Comparison of ENCODE assay signal across 11 cellular contexts in genomic region chr21:32768530-32768929, GRCh38. TPM values are rescaled to one million over a fixed set of nuclear protein-coding genes. Genes with fewer than 3 reads are reported as not detected.
DNase-seq lines count a peak whose midpoint lies in the region; ATAC-seq and TF ChIP-seq lines count a peak whose summit lies in the region.
"Had no signal": no experiment of that assay in that cellular context is flagged by ENCODE, and none has a peak within 500 bp of the region (broad histone marks: within the 10 kb centered on the region; RNA-seq: fewer than 3 reads in every experiment).

No MANE protein-coding gene starts in this region.

- no peak overlapping the region for H2BK15ac ChIP-seq in IMR-90 (ENCODE audit: low read depth, low read length)

- no peak overlapping the region for H3K14ac ChIP-seq in IMR-90 (replicated peaks; ENCODE audit: low read depth, low read length)

- no peaks in the 10 kb centered on the region for H3K9me3 Mint-ChIP-seq in activated CD8-positive, alpha-beta T cell treated with anti-CD3 and anti-CD28 coated beads, Interleukin-2, amount 10 ng/mL, durations not matched to agents 7 days and 5 days (ENCODE audit: insufficient read depth)
- no peaks in the 10 kb centered on the region for H3K9me3 Mint-ChIP-seq in natural killer cell treated with Interleukin-12 subunit alpha and Interleukin-12 subunit beta and Interleukin-15 and Interleukin-18, amount 100 ng/mL, for 72 hours

- no peak overlapping the region for H3K27ac Mint-ChIP-seq in activated CD8-positive, alpha-beta T cell treated with anti-CD3 and anti-CD28 coated beads, Interleukin-2, amount 10 ng/mL, durations not matched to agents 7 days and 5 days
- H3K27ac Mint-ChIP-seq in natural killer cell treated with Interleukin-12 subunit alpha and Interleukin-12 subunit beta and Interleukin-15 and Interleukin-18, amount 100 ng/mL, for 72 hours: peak overlapping the region in 1 of 2 donors; percentile 6

- H3K9me3 ChIP-seq in DND-41 (ENCODE audit: insufficient read depth, low read length, severe bottlenecking): no peaks in the 10 kb centered on the region
- no peaks in the 10 kb centered on the region for H3K9me3 ChIP-seq in IMR-90 (ENCODE audit: control insufficient read depth, insufficient read depth, low read length)
- H3K9me3 ChIP-seq: spleen had no signal

- CTCF ChIA-PET in IMR-90 (lab: Yijun Ruan, JAX): no interaction called here
- CTCF ChIA-PET in activated CD8-positive, alpha-beta T cell treated with anti-CD3 and anti-CD28 coated beads, Interleukin-2, amount 10 ng/mL, durations not matched to agents 7 days and 5 days (lab: Charles Lee): no interaction called here

- no TSS peak for BruUV-seq in IMR-90 (replicated peaks; lab: Mats Ljungman, UMichigan)

- peaks cover 56% of the 10 kb centered on the region for H3K36me3 Mint-ChIP-seq in activated CD8-positive, alpha-beta T cell treated with anti-CD3 and anti-CD28 coated beads, Interleukin-2, amount 10 ng/mL, durations not matched to agents 7 days and 5 days (ENCODE audit: low read depth)
- H3K36me3 Mint-ChIP-seq in natural killer cell treated with Interleukin-12 subunit alpha and Interleukin-12 subunit beta and Interleukin-15 and Interleukin-18, amount 100 ng/mL, for 72 hours: peaks cover 25% of the 10 kb centered on the region

- H3K4me3 ChIP-seq in DND-41 (ENCODE audit: low read depth in 1 of 2, low read length in 2 of 2): peak overlapping the region in 1 of 2 experiments; percentile 72; a peak in 1 of 4 replicates
- no peak overlapping the region for H3K4me3 ChIP-seq in IMR-90 (ENCODE audit: insufficient read depth, low read depth, low read length)

- H3K9ac ChIP-seq in DND-41 (ENCODE audit: low read depth, low read length) (peak overlapping the region; percentile 73; the same call in 1 of the 2 replicates), IMR-90 (ENCODE audit: low read depth, low read length) (no peak overlapping the region)

- H4K91ac ChIP-seq in IMR-90 (ENCODE audit: insufficient read depth, low read depth, low read length): no peak overlapping the region

- intact Hi-C loops in IMR-90 (cut with micrococcal nuclease): loop anchor here (2.0 kb wide), 1 partner anchor 42 kb away; no protein-coding TSS in a partner anchor

- H4K20me1 ChIP-seq in DND-41 (ENCODE audit: insufficient read depth, low read length) (peaks cover 62% of the 10 kb centered on the region), IMR-90 (ENCODE audit: insufficient read depth, low read length) (peaks cover 23% of the 10 kb centered on the region; the same call in 1 of the 2 replicates)

- dilution Hi-C loops in IMR-90 (cut with HindIII; ENCODE audit: low sequenced_read_pairs, unreplicated experiment): no loop called here

- no peak overlapping the region for H3K18ac ChIP-seq in IMR-90 (ENCODE audit: low read depth, low read length)

- H2BK20ac ChIP-seq in IMR-90 (ENCODE audit: low read depth, low read length): no peak overlapping the region

- H3K79me2 ChIP-seq in DND-41 (ENCODE audit: insufficient read depth, low read length): peaks cover 94% of the 10 kb centered on the region

- no peak overlapping the region for H3K23ac ChIP-seq in IMR-90 (ENCODE audit: low read depth, low read length)

- 78% methylated on average over 2 of the region's 3 CpGs; no CpG with 5 or more reads in 1 of the 2 experiments for WGBS in IMR-90 (ENCODE audit: extremely low coverage in 2 of 2, insufficient read length in 1 of 2), 2 experiments

- H3K9me1 ChIP-seq in IMR-90 (ENCODE audit: insufficient read depth, low read length): 0 out of 2 replicates have a peak, but pooled peaks cover 2% of the 10 kb centered on the region

- H3K4me2 ChIP-seq in DND-41 (ENCODE audit: insufficient read depth, low read length) (peak overlapping the region; percentile 69), IMR-90 (ENCODE audit: low read depth, low read length) (no peak overlapping the region)

- H3K79me1 ChIP-seq in IMR-90 (ENCODE audit: low read depth in 1 of 2, low read length in 2 of 2): peaks cover 6 to 39% of the 10 kb centered on the region in 2 experiments; a peak in 3 of 4 replicates

- in situ Hi-C loops in IMR-90 (cut with MboI; ENCODE audit: low sequenced_read_pairs): no loop called here

- no peak overlapping the region for H3K56ac ChIP-seq in IMR-90 (ENCODE audit: extremely low read depth, insufficient read depth, low read length)

- no peak overlapping the region for H3K4ac ChIP-seq in IMR-90 (ENCODE audit: low read depth, low read length)

- TF ChIP-seq RAD21 in IMR-90 (IDR thresholded peaks at IDR 0.05; ENCODE audit: low read length): no peak

- H3K4me3 Mint-ChIP-seq in activated CD8-positive, alpha-beta T cell treated with anti-CD3 and anti-CD28 coated beads, Interleukin-2, amount 10 ng/mL, durations not matched to agents 7 days and 5 days: peak overlapping the region; percentile 96
- peak overlapping the region; percentile 98 for H3K4me3 Mint-ChIP-seq in natural killer cell treated with Interleukin-12 subunit alpha and Interleukin-12 subunit beta and Interleukin-15 and Interleukin-18, amount 100 ng/mL, for 72 hours

- no peak overlapping the region for H2AK9ac ChIP-seq in IMR-90 (replicated peaks; ENCODE audit: low read depth, low read length, poor library complexity)

- no peak overlapping the region for H3K27ac ChIP-seq in DND-41 (ENCODE audit: low read length)
- H3K27ac ChIP-seq in IMR-90 (ENCODE audit: insufficient read depth, low read length): no peak overlapping the region
- H3K27ac ChIP-seq: spleen had no signal

- TF ChIP-seq CTCF in DND-41 (IDR thresholded peaks at IDR 0.05; ENCODE audit: borderline replicate concordance, extremely low read depth, low read length, poor library complexity, severe bottlenecking) (no peak), IMR-90 (conservative IDR thresholded peaks at IDR 0.05; ENCODE audit: low read depth, low read length) (no peak)

- H3K27me3 ChIP-seq in DND-41 (ENCODE audit: insufficient read depth, low read length, poor library complexity): no peaks in the 10 kb centered on the region
- H3K27me3 ChIP-seq in IMR-90 (ENCODE audit: control insufficient read depth, insufficient read depth, low read length): no peaks in the 10 kb centered on the region

- H3K4me1 ChIP-seq in DND-41 (ENCODE audit: insufficient read depth, low read length) (peaks cover 50% of the 10 kb centered on the region), IMR-90 (ENCODE audit: control insufficient read depth, insufficient read depth, low read length) (no peaks in the 10 kb centered on the region)

- H3K27me3 Mint-ChIP-seq in activated CD8-positive, alpha-beta T cell treated with anti-CD3 and anti-CD28 coated beads, Interleukin-2, amount 10 ng/mL, durations not matched to agents 7 days and 5 days (ENCODE audit: low read depth): no peaks in the 10 kb centered on the region
- peaks cover 0 to 3% of the 10 kb centered on the region in 2 donors for H3K27me3 Mint-ChIP-seq in natural killer cell treated with Interleukin-12 subunit alpha and Interleukin-12 subunit beta and Interleukin-15 and Interleukin-18, amount 100 ng/mL, for 72 hours

- H3K4me1 Mint-ChIP-seq in activated CD8-positive, alpha-beta T cell treated with anti-CD3 and anti-CD28 coated beads, Interleukin-2, amount 10 ng/mL, durations not matched to agents 7 days and 5 days (ENCODE audit: low read depth): peaks cover 60% of the 10 kb centered on the region
- peaks cover 53 to 77% of the 10 kb centered on the region in 2 donors for H3K4me1 Mint-ChIP-seq in natural killer cell treated with Interleukin-12 subunit alpha and Interleukin-12 subunit beta and Interleukin-15 and Interleukin-18, amount 100 ng/mL, for 72 hours (ENCODE audit: low read depth in 2 of 2)

- H3K36me3 ChIP-seq in DND-41 (ENCODE audit: insufficient read depth, low read length): peaks cover 66% of the 10 kb centered on the region
- H3K36me3 ChIP-seq in IMR-90 (ENCODE audit: control insufficient read depth, insufficient read depth, low read length): peaks cover 10% of the 10 kb centered on the region

- no peak overlapping the region for H2BK120ac ChIP-seq in IMR-90 (ENCODE audit: low read depth, low read length)

- no peak for TF ChIP-seq POLR2A in IMR-90 (IDR thresholded peaks at IDR 0.05; ENCODE audit: low read depth, low read length)

- no peak overlapping the region for H4K8ac ChIP-seq in IMR-90 (ENCODE audit: low read depth in 2 of 2, low read length in 2 of 2)

- DNase-seq in DND-41 (no peak), IMR-90 (peak; percentile 8), OCI-M2 (lab: John Stamatoyannopoulos, UW; ENCODE audit: unreplicated experiment) (no peak)
- no peak for DNase-seq in activated CD8-positive, alpha-beta T cell treated with anti-CD3 and anti-CD28 coated beads, Interleukin-2, amount 10 ng/mL, durations not matched to agents 7 days and 5 days
- DNase-seq in natural killer cell treated with Interleukin-12 subunit alpha and Interleukin-12 subunit beta and Interleukin-15 and Interleukin-18, amount 100 ng/mL, for 72 hours (ENCODE audit: low spot score): no peak
- DNase-seq: NCI-H146; OCI-M1; spleen; stimulated activated CD8-positive, alpha-beta memory T cell treated with anti-CD3 and anti-CD28 coated beads, Interleukin-4, amount 100 ng/mL, for 48 hours had no signal

- POLR2A ChIA-PET in IMR-90 (lab: Charles Lee; ENCODE audit: unreplicated experiment): no interaction called here
- POLR2A ChIA-PET in activated CD8-positive, alpha-beta T cell treated with anti-CD3 and anti-CD28 coated beads, Interleukin-2, amount 10 ng/mL, durations not matched to agents 7 days and 5 days (lab: Charles Lee): no interaction called here

- no peak overlapping the region for H2AFZ ChIP-seq in DND-41 (ENCODE audit: low read depth, low read length)
- H2AFZ ChIP-seq in IMR-90 (replicated peaks; ENCODE audit: low read length, poor library complexity): no peak overlapping the region

- no peak for ATAC-seq in DND-41 (ENCODE audit: insufficient read depth, low read depth)
- ATAC-seq in IMR-90 (ENCODE audit: low read depth): no peak
- no peak for ATAC-seq in activated CD8-positive, alpha-beta T cell treated with anti-CD3 and anti-CD28 coated beads, Interleukin-2, amount 10 ng/mL, durations not matched to agents 7 days and 5 days
- ATAC-seq in natural killer cell treated with Interleukin-12 subunit alpha and Interleukin-12 subunit beta and Interleukin-15 and Interleukin-18, amount 100 ng/mL, for 72 hours: no peak
- no peak for ATAC-seq in GM18873 (IDR thresholded peaks at IDR 0.05; ENCODE audit: low FRiP score, unreplicated experiment)
- ATAC-seq in GM18511 (IDR thresholded peaks at IDR 0.05; ENCODE audit: unreplicated experiment): no peak

- no peak overlapping the region for H2AK5ac ChIP-seq in IMR-90 (ENCODE audit: low read depth, low read length)

- H2BK5ac ChIP-seq in IMR-90 (ENCODE audit: low read depth, low read length, poor library complexity, severe bottlenecking): no peak overlapping the region

- no peak overlapping the region for H4K5ac ChIP-seq in IMR-90 (ENCODE audit: low read depth, low read length)

RNA-seq across cellular contexts. Expression of gene PAXBP1, which starts 3.0 kb away (rescaled TPM):
- 14.2 and 24.7 TPM in 2 replicates for total RNA-seq in IMR-90 (2012; rRNA removed)
- polyA plus RNA-seq in IMR-90 (2012; rRNA removed): 10.5 and 13.5 TPM in 2 replicates
- polyA plus RNA-seq in IMR-90 (2012; cell fraction: cytosol; rRNA removed): 0.62 and 0.92 TPM in 2 replicates
- polyA plus RNA-seq in IMR-90 (2012; cell fraction: nucleus; rRNA removed; ENCODE audit: low replicate concordance): 13.7 and 66.6 TPM in 2 replicates
- 10 to 100 TPM; 48.4 to 52.7 TPM for total RNA-seq in activated CD8-positive, alpha-beta T cell treated with anti-CD3 and anti-CD28 coated beads, Interleukin-2, amount 10 ng/mL, durations not matched to agents 7 days and 5 days
- total RNA-seq in natural killer cell treated with Interleukin-12 subunit alpha and Interleukin-12 subunit beta and Interleukin-15 and Interleukin-18, amount 100 ng/mL, for 72 hours: 10 to 100 TPM; 41.2 to 75.5 TPM

RNA-seq across cellular contexts. Expression of gene SYNJ1, which starts 40.7 kb away (rescaled TPM):
- 3.6 and 8.3 TPM in 2 replicates for total RNA-seq in IMR-90 (2012; rRNA removed)
- 4.6 and 5.5 TPM in 2 replicates for polyA plus RNA-seq in IMR-90 (2012; rRNA removed)
- polyA plus RNA-seq in IMR-90 (2012; cell fraction: cytosol; rRNA removed): 1.5 TPM in 2 replicates
- polyA plus RNA-seq in IMR-90 (2012; cell fraction: nucleus; rRNA removed; ENCODE audit: low replicate concordance): 4.9 and 12.4 TPM in 2 replicates
- 10 to 100 TPM; 16.0 to 21.8 TPM for total RNA-seq in activated CD8-positive, alpha-beta T cell treated with anti-CD3 and anti-CD28 coated beads, Interleukin-2, amount 10 ng/mL, durations not matched to agents 7 days and 5 days
- total RNA-seq in natural killer cell treated with Interleukin-12 subunit alpha and Interleukin-12 subunit beta and Interleukin-15 and Interleukin-18, amount 100 ng/mL, for 72 hours: 10 to 100 TPM; 15.4 to 17.4 TPM
